ENCODE assay signal across 12 cellular contexts in the genomic region with DNA sequence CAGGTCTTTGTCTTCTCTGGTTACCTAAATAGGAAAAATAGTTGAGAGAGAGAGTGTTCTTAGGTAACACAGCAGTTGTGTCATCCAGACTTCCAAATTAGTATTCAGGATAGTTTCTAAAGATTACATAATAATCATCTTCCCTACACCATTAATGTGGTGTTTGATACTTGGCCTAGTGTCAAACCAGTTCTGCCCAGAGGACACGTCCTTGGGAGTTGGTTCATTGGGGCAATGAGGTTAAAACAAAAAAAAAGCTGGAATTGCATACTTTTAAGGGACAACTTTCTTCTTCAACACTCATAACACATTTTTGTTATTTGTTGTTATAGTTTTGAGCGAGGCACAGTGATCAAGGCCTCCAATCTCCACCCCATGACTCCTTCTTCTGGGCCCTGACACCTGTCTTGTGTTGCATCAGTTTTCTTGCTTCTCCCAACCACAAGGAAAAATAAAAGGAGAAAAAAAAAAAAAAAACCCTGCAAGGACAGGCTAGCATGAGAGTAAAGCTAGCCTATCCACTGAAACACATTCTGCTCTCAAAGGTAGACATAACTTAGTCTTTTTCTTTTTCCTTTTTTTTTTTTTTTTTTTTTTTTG. TPM values are rescaled to one million over a fixed set of nuclear protein-coding genes. Genes with fewer than 3 reads are reported as not detected.
DNase-seq lines count a peak whose midpoint lies in the region; ATAC-seq and TF ChIP-seq lines count a peak whose summit lies in the region.
"Had no signal": no experiment of that assay in that cellular context is flagged by ENCODE, and none has a peak within 500 bp of the region (broad histone marks: within the 10 kb centered on the region; RNA-seq: fewer than 3 reads in every experiment).

No MANE protein-coding gene starts in this region.

- no peak for TF ChIP-seq CTCF in dorsolateral prefrontal cortex (IDR thresholded peaks at IDR 0.05 in 54 of 56, conservative IDR thresholded peaks at IDR 0.05 in 2 of 56; ENCODE audit: low read depth in 1 of 56, partially characterized antibody in 56 of 56)
- no peak for TF ChIP-seq CTCF in osteocyte (IDR thresholded peaks at IDR 0.05)

- H3K36me3 Mint-ChIP-seq in stimulated activated naive CD8-positive, alpha-beta T cell treated with anti-CD3 and anti-CD28 coated beads, Interleukin-15, Interleukin-2, amounts not matched to agents 100 ng/mL and 50 ng/mL, for 24 hours (ENCODE audit: low read depth), result peaks cover 32% of the 10 kb centered on the region
- peaks cover 14% of the 10 kb centered on the region for H3K36me3 Mint-ChIP-seq in osteocyte (ENCODE audit: unreplicated experiment)

- ATAC-seq in stimulated activated naive CD8-positive, alpha-beta T cell treated with anti-CD3 and anti-CD28 coated beads, Interleukin-15, Interleukin-2, amounts not matched to agents 100 U/mL and 50 U/mL, for 24 hours, result no peak
- no peak for ATAC-seq in HG02852 (IDR thresholded peaks at IDR 0.05; ENCODE audit: unreplicated experiment)

- H3K27ac ChIP-seq in dorsolateral prefrontal cortex, result peak overlapping the region in 35 of 59 donors; percentile 7 to 77 (median 56)

- DNase-seq in stimulated activated naive CD8-positive, alpha-beta T cell treated with anti-CD3 and anti-CD28 coated beads, Interleukin-15, Interleukin-2, amounts not matched to agents 100 U/mL and 50 U/mL, for 24 hours, result no peak
- DNase-seq in dorsolateral prefrontal cortex (no peak), osteocyte (ENCODE audit: extremely low spot score, unreplicated experiment) (no peak), NOMO-1 treated with DMSO at 0.1 percent for 48 hours (lab: John Stamatoyannopoulos, UW; ENCODE audit: unreplicated experiment) (no peak), cortex of kidney (lab: John Stamatoyannopoulos, UW) (no peak), putamen (ENCODE audit: low spot score) (no peak)
- DNase-seq: GOT3, KBM-7, spleen had no signal

- no peak overlapping the region for H3K4me3 Mint-ChIP-seq in stimulated activated naive CD8-positive, alpha-beta T cell treated with anti-CD3 and anti-CD28 coated beads, Interleukin-15, Interleukin-2, amounts not matched to agents 100 ng/mL and 50 ng/mL, for 24 hours
- no peak overlapping the region for H3K4me3 Mint-ChIP-seq in osteocyte (ENCODE audit: unreplicated experiment)
- H3K4me3 Mint-ChIP-seq: memory B cell had no signal

- peak overlapping the region; percentile 79 for H3K27ac Mint-ChIP-seq in stimulated activated naive CD8-positive, alpha-beta T cell treated with anti-CD3 and anti-CD28 coated beads, Interleukin-15, Interleukin-2, amounts not matched to agents 100 ng/mL and 50 ng/mL, for 24 hours
- H3K27ac Mint-ChIP-seq in osteocyte (ENCODE audit: unreplicated experiment), result peak overlapping the region; percentile 73

- H3K4me1 Mint-ChIP-seq in stimulated activated naive CD8-positive, alpha-beta T cell treated with anti-CD3 and anti-CD28 coated beads, Interleukin-15, Interleukin-2, amounts not matched to agents 100 ng/mL and 50 ng/mL, for 24 hours (ENCODE audit: low read depth), result peaks cover 45% of the 10 kb centered on the region
- peaks cover 35% of the 10 kb centered on the region for H3K4me1 Mint-ChIP-seq in osteocyte (ENCODE audit: unreplicated experiment)

- no peaks in the 10 kb centered on the region for H3K9me3 Mint-ChIP-seq in stimulated activated naive CD8-positive, alpha-beta T cell treated with anti-CD3 and anti-CD28 coated beads, Interleukin-15, Interleukin-2, amounts not matched to agents 100 ng/mL and 50 ng/mL, for 24 hours
- no peaks in the 10 kb centered on the region for H3K9me3 Mint-ChIP-seq in osteocyte (ENCODE audit: unreplicated experiment)
- H3K9me3 Mint-ChIP-seq: memory B cell had no signal

- H3K27me3 Mint-ChIP-seq in stimulated activated naive CD8-positive, alpha-beta T cell treated with anti-CD3 and anti-CD28 coated beads, Interleukin-15, Interleukin-2, amounts not matched to agents 100 ng/mL and 50 ng/mL, for 24 hours, result no peaks in the 10 kb centered on the region
- H3K27me3 Mint-ChIP-seq in osteocyte (ENCODE audit: unreplicated experiment), result no peaks in the 10 kb centered on the region
- H3K27me3 Mint-ChIP-seq: memory B cell had no signal

- intact Hi-C loops in dorsolateral prefrontal cortex (cut with DNase I), result loop anchor here (5.0 to 10.0 kb wide), 3 partner anchors 233 to 474 kb away; a partner anchor contains a TSS

- no peaks in the 10 kb centered on the region for H3K27me3 ChIP-seq in dorsolateral prefrontal cortex
- H3K27me3 ChIP-seq: spleen had no signal

- H3K4me3 ChIP-seq in dorsolateral prefrontal cortex, result no peak overlapping the region
- H3K4me3 ChIP-seq: spleen had no signal

RNA-seq across cellular contexts. Expression of a gene that starts 28.8 kb away (rescaled TPM):
- 10 to 100 TPM in 115 of 120 experiments, 1 to 10 TPM in 5; 7.9 to 24.9 (median 15.5) TPM for total RNA-seq in dorsolateral prefrontal cortex
- total RNA-seq in osteocyte, result 21.5 and 21.8 TPM in 2 replicates

RNA-seq across cellular contexts. Expression of a gene that starts 33.8 kb away (rescaled TPM):
- 100 to 1,000 TPM in 3 of 120 experiments, 10 to 100 TPM in 117; 48.4 to 103 (median 64.6) TPM for total RNA-seq in dorsolateral prefrontal cortex
- 43.0 and 46.6 TPM in 2 replicates for total RNA-seq in osteocyte
